1 cellular context compared by ENCODE assay signal in genomic region chr12:86712425-86712843, GRCh38.
TF ChIP-seq lines count a peak whose summit lies in the region.

No MANE protein-coding gene starts in this region.

TF ChIP-seq in HCT116, 20 proteins besides CTCF, POLR2A, EP300 and RAD21 (continued from another document):
- TF ChIP-seq ZBTB33 (IDR thresholded peaks at IDR 0.05; ENCODE audit: extremely low read depth, insufficient replicate concordance, low read length) (no peak), ELF1 (IDR thresholded peaks at IDR 0.05; ENCODE audit: borderline replicate concordance, low read depth) (no peak; the same call in 1 of the 2 replicates), CBX3 (IDR thresholded peaks at IDR 0.05; ENCODE audit: low read depth) (peak; percentile 85), ZFX (IDR thresholded peaks at IDR 0.05) (no peak), ATF3 (IDR thresholded peaks at IDR 0.05) (peak; percentile 69), SP1 (IDR thresholded peaks at IDR 0.05; ENCODE audit: low read depth) (peak; percentile 89), EZH2phosphoT487 (IDR thresholded peaks at IDR 0.05; ENCODE audit: borderline replicate concordance) (no peak), FOSL1 (IDR thresholded peaks at IDR 0.05; ENCODE audit: low read depth) (peak; percentile 99), EZH2 (IDR thresholded peaks at IDR 0.05) (no peak), ZNF274 (IDR thresholded peaks at IDR 0.05; ENCODE audit: low read depth, low read length) (no peak), JUND (IDR thresholded peaks at IDR 0.05) (peak; percentile 98), TCF7L2 (IDR thresholded peaks at IDR 0.05; ENCODE audit: borderline replicate concordance, extremely low read depth, insufficient read depth, insufficient read length) (peak; percentile 24), SRF (IDR thresholded peaks at IDR 0.05; ENCODE audit: low read depth) (peak; percentile 80), CEBPB (IDR thresholded peaks at IDR 0.05; ENCODE audit: low read depth) (peak; percentile 96), POLR2AphosphoS5 (IDR thresholded peaks at IDR 0.05; ENCODE audit: low read depth, low read length) (peak; percentile 47; the same call in 1 of the 2 replicates), EGR1 (IDR thresholded peaks at IDR 0.05; ENCODE audit: low read depth) (peak; percentile 25; the same call in 1 of the 2 replicates), MAX (IDR thresholded peaks at IDR 0.05) (peak; percentile 51; the same call in 1 of the 2 replicates)
